In genomic region chr3:63278171-63278999, GRCh38 we compare ENCODE assay signal across 15 cellular contexts. TPM values are rescaled to one million over a fixed set of nuclear protein-coding genes. Genes with fewer than 3 reads are reported as not detected.
DNase-seq lines count a peak whose midpoint lies in the region; ATAC-seq and TF ChIP-seq lines count a peak whose summit lies in the region.
"Had no signal": no experiment of that assay in that cellular context is flagged by ENCODE, and none has a peak within 500 bp of the region (broad histone marks: within the 10 kb centered on the region; RNA-seq: fewer than 3 reads in every experiment).

TSS of gene SYNPR (plus strand) at chr3:63278308.

- peaks cover 61% of the 10 kb centered on the region for H3K27me3 ChIP-seq in HUES6 (ENCODE audit: control insufficient read depth, insufficient read depth, low read length)
- peaks cover 22% of the 10 kb centered on the region for H3K27me3 ChIP-seq in PC-3 (ENCODE audit: low read length)
- H3K27me3 ChIP-seq: BLaER1 treated with 17β-estradiol and CSF1 and Interleukin-3, amounts not matched to agents 10 nM and 100 nM had no signal

- H3K36me3 ChIP-seq in HUES6 (ENCODE audit: control insufficient read depth, insufficient read depth, low read length) (no peaks in the 10 kb centered on the region), mesodermal cell (ENCODE audit: control insufficient read depth, insufficient read depth, low read length) (no peaks in the 10 kb centered on the region), PC-3 (ENCODE audit: low read depth, low read length) (no peaks in the 10 kb centered on the region)
- H3K36me3 ChIP-seq: BLaER1 treated with 17β-estradiol and CSF1 and Interleukin-3, amounts not matched to agents 10 nM and 100 nM had no signal

- CTCF ChIA-PET in PC-3 (lab: Charles Lee): no interaction called here

- no peaks in the 10 kb centered on the region for H3F3A ChIP-seq in PC-3 (ENCODE audit: low read length, unreplicated experiment)

- no peaks in the 10 kb centered on the region for H4K20me1 ChIP-seq in PC-3 (ENCODE audit: low read length)
- H4K20me1 ChIP-seq: BLaER1 treated with 17β-estradiol and CSF1 and Interleukin-3, amounts not matched to agents 10 nM and 100 nM had no signal

- H3K4me3 ChIP-seq in HUES6 (ENCODE audit: low read depth, low read length) (peak within 1 kb of the TSS; percentile 87), mesodermal cell (ENCODE audit: extremely low read depth, insufficient read depth, low read length, poor library complexity, severe bottlenecking) (peak within 1 kb of the TSS; percentile 33), PC-3 (ENCODE audit: low read length) (no peak within 1 kb of the TSS)
- H3K4me3 ChIP-seq: BLaER1 treated with 17β-estradiol and CSF1 and Interleukin-3, amounts not matched to agents 10 nM and 100 nM had no signal

- DNase-seq in COR-L47 (lab: John Stamatoyannopoulos, UW) (peak; percentile 2), cerebellar cortex (ENCODE audit: low spot score) (peak; percentile 58), cortex of kidney (lab: John Stamatoyannopoulos, UW) (no peak), PC-3 (no peak), T-helper 1 cell (no peak)
- DNase-seq: activated CD4-positive, alpha-beta T cell treated with anti-CD3 and anti-CD28 coated beads, Interleukin-2, amount 50 U/mL, for 4 hours; stimulated activated naive CD4-positive, alpha-beta T cell treated with Interleukin-2 at 50 U/mL for 16 hours; T-helper 2 cell had no signal

- H3K79me2 ChIP-seq in PC-3 (ENCODE audit: low read length): no peaks in the 10 kb centered on the region

- H3K27ac ChIP-seq in HUES6 (ENCODE audit: low read depth, low read length) (no peak within 1 kb of the TSS), mesodermal cell (ENCODE audit: low read depth, low read length, severe bottlenecking) (no peak within 1 kb of the TSS), PC-3 (ENCODE audit: low read length) (no peak within 1 kb of the TSS)
- H3K27ac ChIP-seq: BLaER1 treated with 17β-estradiol and CSF1 and Interleukin-3, amounts not matched to agents 10 nM and 100 nM had no signal

- H3K9me2 ChIP-seq in PC-3 (replicated peaks; ENCODE audit: low read length): no peaks in the 10 kb centered on the region

- no peak for ATAC-seq in PC-3
- no peak for ATAC-seq in HG02588 (IDR thresholded peaks at IDR 0.05; ENCODE audit: unreplicated experiment)
- ATAC-seq: left lobe of liver had no signal

- H3K4me1 ChIP-seq in HUES6 (ENCODE audit: control insufficient read depth, insufficient read depth, low read length) (peaks cover 6% of the 10 kb centered on the region; the same call in 1 of the 2 replicates), mesodermal cell (ENCODE audit: control insufficient read depth, insufficient read depth, low read length, poor library complexity, severe bottlenecking) (peaks cover 5% of the 10 kb centered on the region), PC-3 (ENCODE audit: insufficient read depth, low read length) (no peaks in the 10 kb centered on the region)
- H3K4me1 ChIP-seq: BLaER1 treated with 17β-estradiol and CSF1 and Interleukin-3, amounts not matched to agents 10 nM and 100 nM had no signal

- intact Hi-C loops in PC-3 (cut with micrococcal nuclease): no loop called here

- peaks cover 2% of the 10 kb centered on the region; the same call in 1 of the 2 replicates for H3K9me3 ChIP-seq in HUES6 (ENCODE audit: control insufficient read depth, insufficient read depth, low read depth, low read length)
- no peaks in the 10 kb centered on the region for H3K9me3 ChIP-seq in mesodermal cell (ENCODE audit: control insufficient read depth, low read length)
- H3K9me3 ChIP-seq in PC-3 (ENCODE audit: low read length): no peaks in the 10 kb centered on the region

- POLR2A ChIA-PET in PC-3 (lab: Charles Lee; ENCODE audit: unreplicated experiment): no interaction called here

- no TSS peak for BruUV-seq in PC-3 (replicated peaks; lab: Mats Ljungman, UMichigan)

- no peak within 1 kb of the TSS for H3K4me2 ChIP-seq in PC-3 (ENCODE audit: low read length)
- H3K4me2 ChIP-seq: BLaER1 treated with 17β-estradiol and CSF1 and Interleukin-3, amounts not matched to agents 10 nM and 100 nM had no signal

- TF ChIP-seq CTCF in PC-3 (conservative IDR thresholded peaks at IDR 0.05; ENCODE audit: low read depth, low read length): no peak

- peak within 1 kb of the TSS; percentile 40 for H3K9ac ChIP-seq in HUES6 (ENCODE audit: low read length)
- H3K9ac ChIP-seq in PC-3 (ENCODE audit: low read length): no peak within 1 kb of the TSS
- H3K9ac ChIP-seq: BLaER1 treated with 17β-estradiol and CSF1 and Interleukin-3, amounts not matched to agents 10 nM and 100 nM had no signal

- WGBS in mesodermal cell (ENCODE audit: insufficient coverage in 2 of 2), 2 experiments: 1% methylated on average over 29 to 32 of the region's 44 CpGs

- no peak within 1 kb of the TSS for H2AFZ ChIP-seq in PC-3 (ENCODE audit: low read length)

RNA-seq across cellular contexts. Expression of gene SYNPR, which starts in this region (rescaled TPM):
- 0.74 TPM for polyA plus RNA-seq in mesodermal cell (2013, experiment 1 of 2)
- polyA plus RNA-seq in mesodermal cell (2013, experiment 2 of 2): 1.8 TPM
- total RNA-seq in PC-3 (2014; rRNA removed): not detected in 2 replicates
- total RNA-seq: left lobe of liver, M059J, osteoblast had no signal

Comparison
In these comparisons a context has a peak if more than half of its experiments do, and no peak if none do; other contexts are left out.
1. DNase-seq: peak in COR-L47 (single experiment) and cerebellar cortex (single experiment); none in cortex of kidney (single experiment), PC-3 (single experiment) and T-helper 1 cell (0 of 5).